ENCODE assay signal across 17 cellular contexts in genomic region chr9:83919111-83919510, GRCh38. TPM values are rescaled to one million over a fixed set of nuclear protein-coding genes. Genes with fewer than 3 reads are reported as not detected.
DNase-seq lines count a peak whose midpoint lies in the region; ATAC-seq and TF ChIP-seq lines count a peak whose summit lies in the region.
"Had no signal": no experiment of that assay in that cellular context is flagged by ENCODE, and none has a peak within 500 bp of the region (broad histone marks: within the 10 kb centered on the region; RNA-seq: fewer than 3 reads in every experiment).

No MANE protein-coding gene starts in this region.

- no peaks in the 10 kb centered on the region for H3K27me3 Mint-ChIP-seq in activated naive CD4-positive, alpha-beta T cell treated with anti-CD3 and anti-CD28 coated beads, Interleukin-2, amount 50 U/mL, for 24 hours
- peaks cover 6% of the 10 kb centered on the region for H3K27me3 Mint-ChIP-seq in GM23338 (ENCODE audit: insufficient read depth, low read depth, poor library complexity)
- no peaks in the 10 kb centered on the region for H3K27me3 Mint-ChIP-seq in naive thymus-derived CD4-positive, alpha-beta T cell
- H3K27me3 Mint-ChIP-seq in progenitor cell of endocrine pancreas: no peaks in the 10 kb centered on the region
- H3K27me3 Mint-ChIP-seq: CD4-positive, CD25-positive, alpha-beta regulatory T cell had no signal

- TF ChIP-seq CTCF in GM23338 (conservative IDR thresholded peaks at IDR 0.05; ENCODE audit: low read depth in 2 of 2): no peak
- no peak for TF ChIP-seq CTCF in progenitor cell of endocrine pancreas (IDR thresholded peaks at IDR 0.05; ENCODE audit: unreplicated experiment)
- no peak for TF ChIP-seq CTCF in mucosa of descending colon (IDR thresholded peaks at IDR 0.05)

- intact Hi-C loops in naive thymus-derived CD4-positive, alpha-beta T cell (cut with micrococcal nuclease): no loop called here
- intact Hi-C loops in mucosa of descending colon (cut with DNase I, micrococcal nuclease): no loop called here

- H3K36me3 ChIP-seq in GM23338 (ENCODE audit: insufficient read depth) (no peaks in the 10 kb centered on the region), mucosa of descending colon (ENCODE audit: low read depth) (no peaks in the 10 kb centered on the region)
- H3K36me3 ChIP-seq in naive thymus-derived CD4-positive, alpha-beta T cell (ENCODE audit: control insufficient read depth in 2 of 3, insufficient read depth in 3 of 3, low read length in 3 of 3): no peaks in the 10 kb centered on the region

- H3K9me3 ChIP-seq in naive thymus-derived CD4-positive, alpha-beta T cell (ENCODE audit: control insufficient read depth in 2 of 3, low read length in 3 of 3): no peaks in the 10 kb centered on the region
- H3K9me3 ChIP-seq in mucosa of descending colon: no peaks in the 10 kb centered on the region
- H3K9me3 ChIP-seq: BLaER1 treated with 17β-estradiol and CSF1 and Interleukin-3, amounts not matched to agents 10 nM and 100 nM had no signal

- no peaks in the 10 kb centered on the region for H3K4me1 ChIP-seq in GM23338 (ENCODE audit: insufficient read depth)
- peaks cover 4 to 8% of the 10 kb centered on the region in 2 donors for H3K4me1 ChIP-seq in naive thymus-derived CD4-positive, alpha-beta T cell (ENCODE audit: control insufficient read depth in 2 of 2, insufficient read depth in 2 of 2, low read length in 2 of 2)
- H3K4me1 ChIP-seq in mucosa of descending colon (ENCODE audit: low read depth): peaks cover 7% of the 10 kb centered on the region

- no peaks in the 10 kb centered on the region for H3K27me3 ChIP-seq in GM23338 (ENCODE audit: insufficient read depth)
- H3K27me3 ChIP-seq in naive thymus-derived CD4-positive, alpha-beta T cell (ENCODE audit: control insufficient read depth in 2 of 2, insufficient read depth in 2 of 2, low read length in 2 of 2): no peaks in the 10 kb centered on the region
- H3K27me3 ChIP-seq: BLaER1 treated with 17β-estradiol and CSF1 and Interleukin-3, amounts not matched to agents 10 nM and 100 nM had no signal

- H2AFZ ChIP-seq in GM23338: no peak overlapping the region

- no peak overlapping the region for H3K4me3 ChIP-seq in GM23338
- H3K4me3 ChIP-seq in naive thymus-derived CD4-positive, alpha-beta T cell (ENCODE audit: low read length): no peak overlapping the region
- no peak overlapping the region for H3K4me3 ChIP-seq in mucosa of descending colon
- H3K4me3 ChIP-seq: BLaER1 treated with 17β-estradiol and CSF1 and Interleukin-3, amounts not matched to agents 10 nM and 100 nM had no signal

- no peaks in the 10 kb centered on the region for H3K9me2 ChIP-seq in GM23338 (ENCODE audit: insufficient read depth)

- no peaks in the 10 kb centered on the region for H3K36me3 Mint-ChIP-seq in activated naive CD4-positive, alpha-beta T cell treated with anti-CD3 and anti-CD28 coated beads, Interleukin-2, amount 50 U/mL, for 24 hours
- no peaks in the 10 kb centered on the region for H3K36me3 Mint-ChIP-seq in GM23338 (ENCODE audit: low read depth)
- H3K36me3 Mint-ChIP-seq in naive thymus-derived CD4-positive, alpha-beta T cell: no peaks in the 10 kb centered on the region
- peaks cover 8% of the 10 kb centered on the region for H3K36me3 Mint-ChIP-seq in progenitor cell of endocrine pancreas (ENCODE audit: insufficient read depth)
- H3K36me3 Mint-ChIP-seq: CD4-positive, CD25-positive, alpha-beta regulatory T cell had no signal

- peaks cover 14% of the 10 kb centered on the region for H3K4me1 Mint-ChIP-seq in activated naive CD4-positive, alpha-beta T cell treated with anti-CD3 and anti-CD28 coated beads, Interleukin-2, amount 50 U/mL, for 24 hours
- H3K4me1 Mint-ChIP-seq in GM23338 (peaks cover 11% of the 10 kb centered on the region; the same call in 2 of the 3 replicates), progenitor cell of endocrine pancreas (ENCODE audit: low read depth) (peaks cover 7% of the 10 kb centered on the region)
- H3K4me1 Mint-ChIP-seq in naive thymus-derived CD4-positive, alpha-beta T cell: peaks cover 0 to 20% (median 13%) of the 10 kb centered on the region in 7 donors

- H3K4me3 Mint-ChIP-seq in activated naive CD4-positive, alpha-beta T cell treated with anti-CD3 and anti-CD28 coated beads, Interleukin-2, amount 50 U/mL, for 24 hours: peak overlapping the region; percentile 44
- H3K4me3 Mint-ChIP-seq in GM23338 (peak overlapping the region; percentile 16; the same call in 1 of the 3 replicates), progenitor cell of endocrine pancreas (ENCODE audit: low read depth) (peak overlapping the region; percentile 44)
- H3K4me3 Mint-ChIP-seq in naive thymus-derived CD4-positive, alpha-beta T cell: peak overlapping the region in 1 of 10 donors; percentile 6

- no peak overlapping the region for H3K27ac Mint-ChIP-seq in activated naive CD4-positive, alpha-beta T cell treated with anti-CD3 and anti-CD28 coated beads, Interleukin-2, amount 50 U/mL, for 24 hours
- H3K27ac Mint-ChIP-seq in GM23338 (no peak overlapping the region), progenitor cell of endocrine pancreas (no peak overlapping the region)
- H3K27ac Mint-ChIP-seq in naive thymus-derived CD4-positive, alpha-beta T cell: peak overlapping the region in 6 of 9 donors; percentile 18 to 89 (median 56)

- H3K4me2 ChIP-seq in GM23338: no peak overlapping the region

- no peaks in the 10 kb centered on the region for H3K9me3 Mint-ChIP-seq in activated naive CD4-positive, alpha-beta T cell treated with anti-CD3 and anti-CD28 coated beads, Interleukin-2, amount 50 U/mL, for 24 hours
- H3K9me3 Mint-ChIP-seq in GM23338 (no peaks in the 10 kb centered on the region), progenitor cell of endocrine pancreas (ENCODE audit: low read depth) (no peaks in the 10 kb centered on the region)
- H3K9me3 Mint-ChIP-seq in naive thymus-derived CD4-positive, alpha-beta T cell: no peaks in the 10 kb centered on the region

- no peak for DNase-seq in activated naive CD4-positive, alpha-beta T cell treated with anti-CD3 and anti-CD28 coated beads, Interleukin-2, amount 50 U/mL, for 16 hours
- DNase-seq in GM23338 (ENCODE audit: low spot score) (no peak), progenitor cell of endocrine pancreas (ENCODE audit: low spot score, unreplicated experiment) (no peak), NCI-H774 (lab: John Stamatoyannopoulos, UW) (no peak), mucosa of descending colon (no peak), NCI-H510A (lab: John Stamatoyannopoulos, UW) (no peak)
- DNase-seq in naive thymus-derived CD4-positive, alpha-beta T cell: no peak
- DNase-seq: AML-193; CD4-positive, CD25-positive, alpha-beta regulatory T cell; COR-L47; DMS153; DMS79 treated with DMSO at 0.1 percent for 48 hours; EL had no signal

- H3K27ac ChIP-seq in GM23338 (ENCODE audit: low read depth): no peak overlapping the region
- H3K27ac ChIP-seq in naive thymus-derived CD4-positive, alpha-beta T cell (ENCODE audit: low read depth, low read length): no peak overlapping the region
- H3K27ac ChIP-seq: 22Rv1; BLaER1 treated with 17β-estradiol and CSF1 and Interleukin-3, amounts not matched to agents 10 nM and 100 nM had no signal

- H3F3A ChIP-seq in GM23338 (replicated peaks; ENCODE audit: low read depth): no peaks in the 10 kb centered on the region

- no peaks in the 10 kb centered on the region for H4K20me1 ChIP-seq in GM23338 (replicated peaks; ENCODE audit: insufficient read depth)
- H4K20me1 ChIP-seq: BLaER1 treated with 17β-estradiol and CSF1 and Interleukin-3, amounts not matched to agents 10 nM and 100 nM had no signal

- CTCF ChIA-PET in naive thymus-derived CD4-positive, alpha-beta T cell (lab: Charles Lee): no interaction called here

- POLR2A ChIA-PET in naive thymus-derived CD4-positive, alpha-beta T cell (lab: Charles Lee): interaction anchor here (4.6 kb wide), 1 partner anchor 61 kb away, joined by 44 read pairs; the partner anchor contains the start of genes HNRNPK and RMI1

- H3K79me2 ChIP-seq in GM23338 (replicated peaks; ENCODE audit: insufficient read depth): no peaks in the 10 kb centered on the region

- no peak for ATAC-seq in GM23338
- ATAC-seq in naive thymus-derived CD4-positive, alpha-beta T cell: no peak
- no peak for ATAC-seq in mucosa of descending colon
- ATAC-seq: HCT116 had no signal

TF ChIP-seq in GM23338, 12 proteins besides CTCF, POLR2A, EP300 and RAD21 (continues in another document):
- TF ChIP-seq NANOG (IDR thresholded peaks at IDR 0.05; ENCODE audit: borderline replicate concordance): no peak
- no peak for TF ChIP-seq ETS1 (IDR thresholded peaks at IDR 0.05)

RNA-seq across cellular contexts. Expression of gene KIF27, which starts 2.1 kb away (rescaled TPM):
- 3.3 and 3.9 TPM in 2 replicates for total RNA-seq in GM23338 (2014; rRNA removed; shearing (Covaris generic))
- 4.7 and 8.2 TPM in 2 replicates for polyA plus RNA-seq in GM23338 (2016; fragmentation: Nextera tagmentation; extraction: Ambion mirVana)
- 1 to 10 TPM; 3.5 to 6.7 (median 5.3) TPM for total RNA-seq in naive thymus-derived CD4-positive, alpha-beta T cell
- polyA plus RNA-seq in naive thymus-derived CD4-positive, alpha-beta T cell: 1 to 10 TPM; 1.3 to 2.0 TPM
- total RNA-seq in progenitor cell of endocrine pancreas: 22.5 and 24.6 TPM in 2 replicates
- 1 to 10 TPM; 3.9 to 8.2 (median 4.7) TPM for total RNA-seq in mucosa of descending colon

Comparison
In these comparisons a context has a peak if more than half of its experiments do, and no peak if none do; other contexts are left out.
1. H3K27ac Mint-ChIP-seq: peak in naive thymus-derived CD4-positive, alpha-beta T cell (6 of 9); none in activated naive CD4-positive, alpha-beta T cell treated with anti-CD3 and anti-CD28 coated beads, Interleukin-2, amount 50 U/mL, for 24 hours (single experiment), GM23338 (single experiment) and progenitor cell of endocrine pancreas (single experiment).